Comparison of ENCODE assay signal across 14 cellular contexts in genomic region chr22:46010951-46011626, GRCh38. TPM values are rescaled to one million over a fixed set of nuclear protein-coding genes. Genes with fewer than 3 reads are reported as not detected.
DNase-seq lines count a peak whose midpoint lies in the region; ATAC-seq lines count a peak whose summit lies in the region.
"Had no signal": no experiment of that assay in that cellular context is flagged by ENCODE, and none has a peak within 500 bp of the region (broad histone marks: within the 10 kb centered on the region; RNA-seq: fewer than 3 reads in every experiment).

No MANE protein-coding gene starts in this region.

- H3K27ac ChIP-seq in GM23248 = peak overlapping the region; percentile 55
- H3K27ac ChIP-seq in caudate nucleus (ENCODE audit: low read depth, low read length) = peak overlapping the region; percentile 97

- 94% methylated on average over 17 to 20 of the region's 20 CpGs for whole genome bisulfite sequencing in GM23248 (ENCODE audit: low coverage in 1 of 2, low lambda C conversion rate in 2 of 2, missing lambda C conversion rate in 2 of 2), 2 experiments

- no peaks in the 10 kb centered on the region for H4K20me1 ChIP-seq in GM23248 (ENCODE audit: insufficient read depth)

- no peak overlapping the region for H3K4me3 ChIP-seq in GM23248

- peaks cover 18% of the 10 kb centered on the region for H3F3A ChIP-seq in GM23248 (ENCODE audit: insufficient read depth)

- ATAC-seq in activated T-cell treated with anti-CD3 and anti-CD28 coated beads, Interleukin-2, amount 50 U/mL, for 72 hours (replicated peaks in 1 of 2) = no peak
- ATAC-seq in GM21737 (IDR thresholded peaks at IDR 0.05; ENCODE audit: unreplicated experiment) = no peak
- ATAC-seq: HCT116 had no signal

- H2AFZ ChIP-seq in GM23248 = no peak overlapping the region

- no peaks in the 10 kb centered on the region for H3K36me3 ChIP-seq in GM23248 (ENCODE audit: low read depth)

- no peaks in the 10 kb centered on the region for H3K27me3 ChIP-seq in GM23248 (replicated peaks; ENCODE audit: insufficient read depth)

- no peaks in the 10 kb centered on the region for H3K9me2 ChIP-seq in GM23248 (ENCODE audit: insufficient read depth)

- H3K4me1 ChIP-seq in GM23248 (ENCODE audit: insufficient read depth) = peaks cover 41% of the 10 kb centered on the region

- H3K4me3 Mint-ChIP-seq in activated T-cell treated with anti-CD3 and anti-CD28 coated beads, Interleukin-2, amount 50 U/mL, for 72 hours = no peak overlapping the region
- H3K4me3 Mint-ChIP-seq: activated naive CD8-positive, alpha-beta T cell had no signal

- no peaks in the 10 kb centered on the region for H3K27me3 Mint-ChIP-seq in activated T-cell treated with anti-CD3 and anti-CD28 coated beads, Interleukin-2, amount 50 U/mL, for 72 hours (ENCODE audit: low read depth)
- H3K27me3 Mint-ChIP-seq: activated naive CD8-positive, alpha-beta T cell had no signal

- H3K4me1 Mint-ChIP-seq in activated T-cell treated with anti-CD3 and anti-CD28 coated beads, Interleukin-2, amount 50 U/mL, for 72 hours (ENCODE audit: low read depth) = peaks cover 9% of the 10 kb centered on the region

- DNase-seq in GM23248 (no peak), caudate nucleus (lab: John Stamatoyannopoulos, UW) (peak in 46 of 61 donors; percentile 37 to 94 (median 75)), kidney tubule cell (ENCODE audit: low spot score) (peak; percentile 66), renal cortical epithelial cell (ENCODE audit: low read depth) (peak; percentile 76), NCI-H82 (lab: John Stamatoyannopoulos, UW) (no peak), AG08396 (ENCODE audit: low spot score) (no peak)
- DNase-seq in activated T-cell treated with anti-CD3 and anti-CD28 coated beads, Interleukin-2, amount 50 U/mL, for 72 hours = no peak
- DNase-seq: AML-193, NCI-H524, SW 1271 had no signal

- no peak overlapping the region for H3K4me2 ChIP-seq in GM23248 (ENCODE audit: unreplicated experiment)

- no peak overlapping the region for H3K27ac Mint-ChIP-seq in activated T-cell treated with anti-CD3 and anti-CD28 coated beads, Interleukin-2, amount 50 U/mL, for 72 hours
- H3K27ac Mint-ChIP-seq: activated naive CD8-positive, alpha-beta T cell had no signal

- peaks cover 0 to 2% of the 10 kb centered on the region in 2 donors for H3K36me3 Mint-ChIP-seq in activated T-cell treated with anti-CD3 and anti-CD28 coated beads, Interleukin-2, amount 50 U/mL, for 72 hours (ENCODE audit: insufficient read depth in 2 of 2)
- H3K36me3 Mint-ChIP-seq: activated naive CD8-positive, alpha-beta T cell had no signal

- H3K9me3 Mint-ChIP-seq in activated T-cell treated with anti-CD3 and anti-CD28 coated beads, Interleukin-2, amount 50 U/mL, for 72 hours = peaks cover 0 to 3% of the 10 kb centered on the region in 2 donors

- no peaks in the 10 kb centered on the region for H3K9me3 ChIP-seq in GM23248 (ENCODE audit: low read depth)

- peaks cover 53% of the 10 kb centered on the region for H3K79me2 ChIP-seq in GM23248 (ENCODE audit: insufficient read depth)

- no peak overlapping the region for H3K9ac ChIP-seq in GM23248

- in situ Hi-C loops in GM23248 (cut with MboI) = no loop called here

RNA-seq across cellular contexts. Expression of gene WNT7B, which starts 34.1 kb away (rescaled TPM):
- 0.25 TPM in 1 of 2 replicates, not detected in the other for total RNA-seq in GM23248 (2014; rRNA removed; shearing (Covaris generic))
- 0.10 TPM in 1 of 2 replicates, not detected in the other for polyA plus RNA-seq in GM23248 (2016; fragmentation: Nextera tagmentation; extraction: Ambion mirVana)
- 14.5 and 16.7 TPM in 2 replicates for total RNA-seq in renal cortical epithelial cell
- not detected for total RNA-seq in activated T-cell treated with anti-CD3 and anti-CD28 coated beads, Interleukin-2, amount 50 U/mL, for 72 hours
- total RNA-seq: pulmonary artery endothelial cell had no signal

Comparison
In these comparisons a context has a peak if more than half of its experiments do, and no peak if none do; other contexts are left out.
1. DNase-seq: peak in caudate nucleus (46 of 61), kidney tubule cell (single experiment) and renal cortical epithelial cell (single experiment); none in GM23248 (single experiment), NCI-H82 (single experiment), AG08396 (single experiment) and activated T-cell treated with anti-CD3 and anti-CD28 coated beads, Interleukin-2, amount 50 U/mL, for 72 hours (0 of 2).
2. RNA of gene WNT7B, which starts 34.1 kb away (total RNA-seq): 14.5 to 16.7 TPM in renal cortical epithelial cell; 0.25 TPM in GM23248 and not detected in activated T-cell treated with anti-CD3 and anti-CD28 coated beads, Interleukin-2, amount 50 U/mL, for 72 hours; every median in the first group is over 10 times any median in the second.